Comparison of ENCODE assay signal across 6 cellular contexts in genomic region chr20:18275960-18276359, GRCh38. TPM values are rescaled to one million over a fixed set of nuclear protein-coding genes. Genes with fewer than 3 reads are reported as not detected.
A peak's percentile ranks its signal among the peaks of the same experiment; 100 is the strongest.
DNase-seq lines count a peak whose midpoint lies in the region; ATAC-seq, FAIRE-seq and TF ChIP-seq lines count a peak whose summit lies in the region.
"Not testable (repeated sequence)": the region's sequence is repeated elsewhere in the genome, so short reads cannot be mapped to it uniquely, and the experiment has no call there.

No MANE protein-coding gene starts in this region.

- CTCF ChIA-PET in HCT116 (lab: Charles Lee), result interaction anchor here (1.0 to 2.1 kb wide), 5 partner anchors 10 to 309 kb away, joined by 3 to 9 read pairs (median 4); partner anchors contain the start of gene ZNF133
- CTCF ChIA-PET in PC-3 (lab: Charles Lee), result interaction anchor here (0.6 to 0.8 kb wide), 4 partner anchors 23 to 402 kb away, joined by 3 to 4 read pairs (median 3); no protein-coding TSS in a partner anchor

- H3K27me3 ChIP-seq in GM23248 (replicated peaks; ENCODE audit: insufficient read depth); HCT116 (ENCODE audit: insufficient read depth, low read length); PC-3 (ENCODE audit: low read length); bronchial epithelial cell (ENCODE audit: control insufficient read depth, insufficient read depth, low read length): not testable (repeated sequence)
- H3K27me3 ChIP-seq in neural progenitor cell, result peaks cover 19% of the 10 kb centered on the region

- H3K4me1 Mint-ChIP-seq in neural progenitor cell, result not testable (repeated sequence)

- H3K27ac ChIP-seq in GM23248; HCT116 (ENCODE audit: low read depth, low read length); PC-3 (ENCODE audit: low read length); neural progenitor cell: not testable (repeated sequence)

- intact Hi-C loops in HCT116 (cut with micrococcal nuclease), result loop anchor here (1.0 to 10.0 kb wide), 6 partner anchors 79 to 771 kb away; partner anchors contain the start of genes KAT14, MGME1, OVOL2 and PET117
- intact Hi-C loops in PC-3 (cut with micrococcal nuclease), result loop anchor here (1.0 to 2.0 kb wide), 4 partner anchors 24 to 210 kb away; partner anchors contain the start of genes KAT14 and PET117

- H3K9me3 Mint-ChIP-seq in neural progenitor cell, result not testable (repeated sequence)

- POLR2A ChIA-PET in HCT116 (lab: Charles Lee), result interaction anchor here (1.5 kb wide), 1 partner anchor 13 kb away, joined by 4 read pairs; the partner anchor contains the start of gene ZNF133
- POLR2A ChIA-PET in PC-3 (lab: Charles Lee; ENCODE audit: unreplicated experiment), result not testable (repeated sequence)

- in situ Hi-C loops in GM23248 (cut with MboI), result loop anchor here (25.0 kb wide), 2 partner anchors 639 to 764 kb away; no protein-coding TSS in a partner anchor

- RAD21 ChIA-PET in HCT116 (lab: Charles Lee; ENCODE audit: low non-redundant PET in 1 of 2, low total read pairs in 2 of 2, uncharacterized antibody in 2 of 2, unreplicated experiment in 2 of 2), result not testable (repeated sequence)

- TF ChIP-seq RAD21 in HCT116 (IDR thresholded peaks at IDR 0.05; ENCODE audit: low read depth), result not testable (repeated sequence)

- ATAC-seq in HCT116, PC-3: not testable (repeated sequence)

- H3K27ac Mint-ChIP-seq in neural progenitor cell, result not testable (repeated sequence)

- not testable (repeated sequence) for H3K27me3 Mint-ChIP-seq in neural progenitor cell (ENCODE audit: insufficient read depth, low read depth)

- FAIRE-seq in bronchial epithelial cell (lab: Jason Lieb, UNC), result not testable (repeated sequence)

- TF ChIP-seq POLR2A in HCT116 (IDR thresholded peaks at IDR 0.05; ENCODE audit: borderline replicate concordance, extremely low read depth, insufficient read depth, insufficient read length), result not testable (repeated sequence)

- H2AFZ ChIP-seq in GM23248 (peak overlapping the region; percentile 58), HCT116 (ENCODE audit: low read depth, low read length, poor library complexity, severe bottlenecking) (peak overlapping the region; percentile 84), PC-3 (ENCODE audit: low read length) (peak overlapping the region; percentile 70), neural progenitor cell (replicated peaks) (peak overlapping the region; percentile 48)

- not testable (repeated sequence) for TF ChIP-seq CTCF in HCT116 (IDR thresholded peaks at IDR 0.05 in 2 of 3, conservative IDR thresholded peaks at IDR 0.05 in 1 of 3; ENCODE audit: borderline replicate concordance in 1 of 3, insufficient read depth in 1 of 3, low read depth in 2 of 3, low read length in 2 of 3); PC-3 (conservative IDR thresholded peaks at IDR 0.05; ENCODE audit: low read depth, low read length); neural progenitor cell (IDR thresholded peaks at IDR 0.05)
- TF ChIP-seq CTCF in bronchial epithelial cell (IDR thresholded peaks at IDR 0.05; ENCODE audit: insufficient read depth, low read length, severe bottlenecking), result peak; percentile 4
- peak; percentile 5 for TF ChIP-seq CTCF in fibroblast of mammary gland (conservative IDR thresholded peaks at IDR 0.05; ENCODE audit: control insufficient read depth, insufficient read depth, low read depth, low read length)

- H3K9me2 ChIP-seq in GM23248 (ENCODE audit: insufficient read depth); HCT116 (ENCODE audit: insufficient read depth); PC-3 (replicated peaks; ENCODE audit: low read length): not testable (repeated sequence)

- not testable (repeated sequence) for H3K4me2 ChIP-seq in GM23248 (ENCODE audit: unreplicated experiment); HCT116 (ENCODE audit: low read length); PC-3 (ENCODE audit: low read length); neural progenitor cell

- not testable (repeated sequence) for DNase-seq in GM23248; HCT116 (ENCODE audit: low read depth, low spot score); PC-3; bronchial epithelial cell (ENCODE audit: low read depth); fibroblast of mammary gland (ENCODE audit: low read depth); neural progenitor cell (ENCODE audit: low spot score)

- H4K20me1 ChIP-seq in GM23248 (ENCODE audit: insufficient read depth); HCT116 (ENCODE audit: insufficient read depth); PC-3 (ENCODE audit: low read length); neural progenitor cell (ENCODE audit: low read depth): not testable (repeated sequence)

- not testable (repeated sequence) for H3K9me3 ChIP-seq in GM23248 (ENCODE audit: low read depth); HCT116 (ENCODE audit: control insufficient read depth in 1 of 2, insufficient read depth in 1 of 2, low read depth in 1 of 2, low read length in 2 of 2); PC-3 (ENCODE audit: low read length); neural progenitor cell (ENCODE audit: low read depth)

- not testable (repeated sequence) for H3K9ac ChIP-seq in GM23248; HCT116 (ENCODE audit: low read length); PC-3 (ENCODE audit: low read length); neural progenitor cell

- WGBS in GM23248 (ENCODE audit: low coverage in 1 of 2, low lambda C conversion rate in 2 of 2, missing lambda C conversion rate in 2 of 2), 2 experiments, result 72 to 81% methylated on average over 7 of the region's 7 CpGs

- BruUV-seq in HCT116 (replicated peaks; lab: Mats Ljungman, UMichigan); PC-3 (replicated peaks; lab: Mats Ljungman, UMichigan): not testable (repeated sequence)

- not testable (repeated sequence) for H3K36me3 Mint-ChIP-seq in neural progenitor cell

- not testable (repeated sequence) for H3K4me3 Mint-ChIP-seq in neural progenitor cell

- H3K79me2 ChIP-seq in GM23248 (ENCODE audit: insufficient read depth); HCT116 (ENCODE audit: insufficient read depth, low read length); PC-3 (ENCODE audit: low read length); neural progenitor cell (ENCODE audit: low read depth): not testable (repeated sequence)

- H3K4me1 ChIP-seq in GM23248 (ENCODE audit: insufficient read depth); HCT116 (ENCODE audit: control insufficient read depth in 1 of 2, insufficient read depth in 2 of 2, low read length in 2 of 2); PC-3 (ENCODE audit: insufficient read depth, low read length); neural progenitor cell: not testable (repeated sequence)

- H3K36me3 ChIP-seq in GM23248 (ENCODE audit: low read depth); HCT116 (ENCODE audit: control insufficient read depth in 1 of 2, insufficient read depth in 2 of 2, low read length in 2 of 2); PC-3 (ENCODE audit: low read depth, low read length); bronchial epithelial cell (ENCODE audit: control insufficient read depth, insufficient read depth, low read length); neural progenitor cell: not testable (repeated sequence)

- H3F3A ChIP-seq in GM23248 (ENCODE audit: insufficient read depth); PC-3 (ENCODE audit: low read length, unreplicated experiment); neural progenitor cell (ENCODE audit: low read depth): not testable (repeated sequence)

- H3K4me3 ChIP-seq in GM23248; HCT116 (replicated peaks in 1 of 2; ENCODE audit: low read depth in 1 of 2, low read length in 2 of 2); PC-3 (ENCODE audit: low read length); bronchial epithelial cell (ENCODE audit: low read depth, low read length); fibroblast of mammary gland (ENCODE audit: control insufficient read depth, low read depth, low read length); neural progenitor cell: not testable (repeated sequence)

RNA-seq across cellular contexts. Expression of gene ZNF133, which starts 12.4 kb away (rescaled TPM):
- total RNA-seq in GM23248 (2014; rRNA removed; shearing (Covaris generic)), result 17.9 and 18.0 TPM in 2 replicates
- 10.7 and 11.3 TPM in 2 replicates for polyA plus RNA-seq in GM23248 (2016; fragmentation: Nextera tagmentation; extraction: Ambion mirVana)
- total RNA-seq in HCT116 (2021; ENCODE audit: unreplicated experiment), result 9.3 TPM
- polyA plus RNA-seq in HCT116 (2012), result 9.3 TPM in 2 replicates
- 16.3 and 17.1 TPM in 2 replicates for total RNA-seq in PC-3 (2014; rRNA removed)
- 30.8 and 33.3 TPM in 2 replicates for total RNA-seq in bronchial epithelial cell
- total RNA-seq in neural progenitor cell (ENCODE audit: low replicate concordance), result 24.1 and 24.8 TPM in 2 replicates
